8 cellular contexts compared by ENCODE assay signal in genomic region chrX:119943185-119943988, GRCh38. TPM values are rescaled to one million over a fixed set of nuclear protein-coding genes. Genes with fewer than 3 reads are reported as not detected.
A peak's percentile ranks its signal among the peaks of the same experiment; 100 is the strongest.
DNase-seq lines count a peak whose midpoint lies in the region; ATAC-seq and TF ChIP-seq lines count a peak whose summit lies in the region.

NKAP (minus strand) TSS chrX:119943751; CDS start chrX:119943605, 146 bp downstream.

- H3K9me1 ChIP-seq in IMR-90 (ENCODE audit: insufficient read depth, low read length): no peaks in the 10 kb centered on the region

- no peak within 1 kb of the TSS for H2BK15ac ChIP-seq in IMR-90 (ENCODE audit: low read depth, low read length)

- no peak within 1 kb of the TSS for H4K91ac ChIP-seq in IMR-90 (ENCODE audit: insufficient read depth, low read depth, low read length)

- in situ Hi-C loops in IMR-90 (cut with MboI; ENCODE audit: low sequenced_read_pairs): no loop called here

- H2AK9ac ChIP-seq in IMR-90 (replicated peaks; ENCODE audit: low read depth, low read length, poor library complexity): peak within 1 kb of the TSS; percentile 89

- peak within 1 kb of the TSS; percentile 87 for H2AFZ ChIP-seq in IMR-90 (replicated peaks; ENCODE audit: low read length, poor library complexity)

- no peaks in the 10 kb centered on the region for H4K20me1 ChIP-seq in IMR-90 (ENCODE audit: insufficient read depth, low read length)

- H3K56ac ChIP-seq in IMR-90 (ENCODE audit: extremely low read depth, insufficient read depth, low read length): peak within 1 kb of the TSS; percentile 32

- H2AK5ac ChIP-seq in IMR-90 (ENCODE audit: low read depth, low read length): no peak within 1 kb of the TSS

- peak within 1 kb of the TSS; percentile 89 for H3K4me2 ChIP-seq in IMR-90 (ENCODE audit: low read depth, low read length)

- H4K5ac ChIP-seq in IMR-90 (ENCODE audit: low read depth, low read length): peak within 1 kb of the TSS; percentile 53

- DNase-seq in DMS153 (lab: John Stamatoyannopoulos, UW) (peak; percentile 79), IMR-90 (peak; percentile 94), OCI-M1 (lab: John Stamatoyannopoulos, UW) (peak; percentile 96), activated T-cell treated with anti-CD3 and anti-CD28 coated beads for 48 hours (ENCODE audit: low read depth) (peak; percentile 71), epithelial cell of esophagus (ENCODE audit: low read depth) (peak; percentile 92)
- DNase-seq in stimulated activated CD8-positive, alpha-beta memory T cell treated with anti-CD3 and anti-CD28 coated beads, Interleukin-2, amount 100 ng/mL, for 48 hours (ENCODE audit: low read depth in 2 of 2): peak; percentile 50 to 68

- no peak for TF ChIP-seq RAD21 in IMR-90 (IDR thresholded peaks at IDR 0.05; ENCODE audit: low read length)

- TSS peak; percentile 85 for BruUV-seq in IMR-90 (replicated peaks; lab: Mats Ljungman, UMichigan)

- peak within 1 kb of the TSS; percentile 74 for H3K14ac ChIP-seq in IMR-90 (replicated peaks; ENCODE audit: low read depth, low read length)

- CTCF ChIA-PET in IMR-90 (lab: Yijun Ruan, JAX): no interaction called here

- POLR2A ChIA-PET in IMR-90 (lab: Charles Lee; ENCODE audit: unreplicated experiment): no interaction called here

- H4K8ac ChIP-seq in IMR-90 (ENCODE audit: low read depth in 2 of 2, low read length in 2 of 2): peak within 1 kb of the TSS; percentile 76 to 91

- TF ChIP-seq POLR2A in IMR-90 (IDR thresholded peaks at IDR 0.05; ENCODE audit: low read depth, low read length): peak; percentile 54; the same call in 1 of the 2 replicates

- peak within 1 kb of the TSS; percentile 62 for H3K27ac ChIP-seq in IMR-90 (ENCODE audit: insufficient read depth, low read length)

- H3K9ac ChIP-seq in IMR-90 (ENCODE audit: low read depth, low read length): peak within 1 kb of the TSS; percentile 92

- 0 out of 2 replicates have a peak within 1 kb of the TSS, but pooled peaks have one; percentile 64 for H3K23ac ChIP-seq in IMR-90 (ENCODE audit: low read depth, low read length)

- H3K4me3 ChIP-seq in IMR-90 (ENCODE audit: insufficient read depth, low read depth, low read length) (peak within 1 kb of the TSS; percentile 82), epithelial cell of esophagus (ENCODE audit: low read length) (peak within 1 kb of the TSS; percentile 64), mononuclear cell (ENCODE audit: low read length) (peak within 1 kb of the TSS; percentile 72)

- H3K9me3 ChIP-seq in IMR-90 (ENCODE audit: control insufficient read depth, insufficient read depth, low read length) (no peaks in the 10 kb centered on the region), mononuclear cell (ENCODE audit: low read depth, low read length) (no peaks in the 10 kb centered on the region)

- H3K27me3 ChIP-seq in IMR-90 (ENCODE audit: control insufficient read depth, insufficient read depth, low read length): no peaks in the 10 kb centered on the region
- H3K27me3 ChIP-seq in mononuclear cell (ENCODE audit: insufficient read depth, low read length): no peaks in the 10 kb centered on the region

- no peak within 1 kb of the TSS for H2BK120ac ChIP-seq in IMR-90 (ENCODE audit: low read depth, low read length)

- no peaks in the 10 kb centered on the region for H3K4me1 ChIP-seq in IMR-90 (ENCODE audit: control insufficient read depth, insufficient read depth, low read length)
- peaks cover 22% of the 10 kb centered on the region for H3K4me1 ChIP-seq in mononuclear cell (ENCODE audit: insufficient read depth, low read length)

- peak within 1 kb of the TSS; percentile 2 for H2BK5ac ChIP-seq in IMR-90 (ENCODE audit: low read depth, low read length, poor library complexity, severe bottlenecking)

- H3K36me3 ChIP-seq in IMR-90 (ENCODE audit: control insufficient read depth, insufficient read depth, low read length): 0 out of 2 replicates have a peak, but pooled peaks cover 2% of the 10 kb centered on the region

- no peak within 1 kb of the TSS for H2BK20ac ChIP-seq in IMR-90 (ENCODE audit: low read depth, low read length)

- TF ChIP-seq CTCF in IMR-90 (conservative IDR thresholded peaks at IDR 0.05; ENCODE audit: low read depth, low read length) (no peak), epithelial cell of esophagus (IDR thresholded peaks at IDR 0.05; ENCODE audit: insufficient read depth, low read depth, low read length, missing control alignments) (no peak)

- intact Hi-C loops in IMR-90 (cut with micrococcal nuclease): no loop called here

- H3K79me1 ChIP-seq in IMR-90 (ENCODE audit: low read depth in 1 of 2, low read length in 2 of 2): peaks cover 3% of the 10 kb centered on the region in 2 experiments; a peak in 1 of 4 replicates

- dilution Hi-C loops in IMR-90 (cut with HindIII; ENCODE audit: low sequenced_read_pairs, unreplicated experiment): no loop called here

- WGBS in IMR-90 (ENCODE audit: extremely low coverage in 2 of 2, insufficient read length in 1 of 2), 2 experiments: 26% methylated on average over 23 of the region's 59 CpGs; no CpG with 5 or more reads in 1 of the 2 experiments

- no peak within 1 kb of the TSS for H3K18ac ChIP-seq in IMR-90 (ENCODE audit: low read depth, low read length)

- ATAC-seq in GM21529 (IDR thresholded peaks at IDR 0.05; ENCODE audit: unreplicated experiment): peak; percentile 80
- ATAC-seq in IMR-90 (ENCODE audit: low read depth): peak; percentile 96

- H3K4ac ChIP-seq in IMR-90 (ENCODE audit: low read depth, low read length): peak within 1 kb of the TSS; percentile 63

TF ChIP-seq in IMR-90, 13 proteins besides CTCF, POLR2A, EP300 and RAD21:
- TF ChIP-seq BHLHE40 (IDR thresholded peaks at IDR 0.05; ENCODE audit: low read depth, low read length): 0 out of 2 replicates have a peak, but pooled peaks have one; percentile 17
- peak; percentile 53; the same call in 1 of the 2 replicates for TF ChIP-seq MAZ (IDR thresholded peaks at IDR 0.05; ENCODE audit: borderline replicate concordance, low read depth, low read length)
- no peak for TF ChIP-seq CEBPB (IDR thresholded peaks at IDR 0.05; ENCODE audit: low read depth, low read length)

RNA-seq across cellular contexts. Expression of gene NKAP, which starts in this region (rescaled TPM):
- total RNA-seq in IMR-90 (2012; rRNA removed) (1.3 and 2.5 TPM in 2 replicates), mononuclear cell (9.0 TPM)
- 2.7 TPM in 2 replicates for polyA plus RNA-seq in IMR-90 (2012; rRNA removed)
- 1.6 and 1.9 TPM in 2 replicates for polyA plus RNA-seq in IMR-90 (2012; cell fraction: cytosol; rRNA removed)
- polyA plus RNA-seq in IMR-90 (2012; cell fraction: nucleus; rRNA removed; ENCODE audit: low replicate concordance): 1.0 and 1.1 TPM in 2 replicates

Comparison
In these comparisons a context has a peak if more than half of its experiments do, and no peak if none do; other contexts are left out.
1. Peak in every context shown above with its lines: DNase-seq, ATAC-seq, H3K4me3 ChIP-seq and H3K27ac ChIP-seq.